In the genomic region with DNA sequence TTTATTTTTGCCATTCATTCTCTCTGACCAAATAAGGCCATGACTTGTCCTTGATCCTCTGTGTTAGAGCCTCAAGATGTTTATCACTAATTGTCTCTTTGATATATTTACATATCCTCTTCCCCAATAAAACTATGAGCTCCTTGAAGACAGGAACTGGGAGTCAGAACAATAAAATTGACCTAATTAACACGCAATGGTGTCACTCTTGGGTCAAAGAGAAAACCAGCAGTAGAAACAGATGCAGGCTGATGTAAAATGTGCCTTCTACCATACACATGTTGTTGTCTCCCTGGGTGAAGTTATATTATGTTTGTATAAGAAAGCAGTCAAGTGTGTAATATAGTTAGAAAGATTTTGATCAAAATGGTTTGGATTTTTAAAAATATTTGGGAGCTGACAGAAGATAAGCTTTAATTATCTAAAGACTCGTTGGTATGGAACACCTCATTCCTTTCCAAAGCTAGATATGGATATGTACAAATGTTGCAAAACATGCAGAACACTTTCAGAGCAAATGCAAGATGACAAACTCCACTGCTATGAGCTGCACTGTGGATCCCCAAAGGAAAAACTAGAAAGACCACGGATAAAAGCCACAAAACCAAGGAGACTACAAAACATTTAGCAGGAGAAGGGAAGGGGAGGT, we compare ENCODE assay signal across 26 cellular contexts.
"Had no signal": no experiment of that assay in that cellular context is flagged by ENCODE, and none has a peak within 500 bp of the region (broad histone marks: within the 10 kb centered on the region; RNA-seq: fewer than 3 reads in every experiment).

No MANE protein-coding gene starts in this region.

- H3K4me1 Mint-ChIP-seq: mesothelial cell of epicardium; nephron; stimulated activated naive CD8-positive, alpha-beta T cell treated with anti-CD3 and anti-CD28 coated beads, Interleukin-15, amount 100 ng/mL, for 72 hours had no signal

- H3K27ac Mint-ChIP-seq: dendritic cell treated with granulocyte-macrophage colony-stimulating factor and Interleukin-4, amounts not matched to agents 40 ng/mL and 50 ng/mL, for 4 days; mesothelial cell of epicardium; naive thymus-derived CD4-positive, alpha-beta T cell; nephron; neural progenitor cell; progenitor cell of endocrine pancreas; stimulated activated naive CD8-positive, alpha-beta T cell treated with anti-CD3 and anti-CD28 coated beads, Interleukin-15, amount 100 ng/mL, for 72 hours had no signal

- H3K27ac ChIP-seq: colonic mucosa, esophagus squamous epithelium, gastroesophageal sphincter, heart left ventricle, hepatocyte, left lung, neural progenitor cell, parathyroid adenoma, right atrium auricular region, spleen, suprapubic skin, transverse colon, vagina had no signal

- ATAC-seq: gastroesophageal sphincter; heart left ventricle; left lung; naive thymus-derived CD4-positive, alpha-beta T cell; sciatic nerve; stimulated activated naive CD8-positive, alpha-beta T cell treated with anti-CD3 and anti-CD28 coated beads, Interleukin-15, amount 100 ng/mL, for 72 hours had no signal

- DNase-seq: colonic mucosa; effector memory CD4-positive, alpha-beta T cell; erythroblast; esophagus squamous epithelium; foreskin fibroblast; heart left ventricle; kidney; left lung; mesenchymal stem cell; naive thymus-derived CD4-positive, alpha-beta T cell; spleen; stimulated activated naive CD4-positive, alpha-beta T cell; stimulated activated naive CD8-positive, alpha-beta T cell treated with anti-CD3 and anti-CD28 coated beads, Interleukin-15, amount 100 ng/mL, for 72 hours; transverse colon had no signal

- H3K4me3 Mint-ChIP-seq: dendritic cell treated with granulocyte-macrophage colony-stimulating factor and Interleukin-4, amounts not matched to agents 40 ng/mL and 50 ng/mL, for 4 days; mesothelial cell of epicardium; naive thymus-derived CD4-positive, alpha-beta T cell; nephron; neural progenitor cell; stimulated activated naive CD8-positive, alpha-beta T cell treated with anti-CD3 and anti-CD28 coated beads, Interleukin-15, amount 100 ng/mL, for 72 hours had no signal
